In the genomic region with DNA sequence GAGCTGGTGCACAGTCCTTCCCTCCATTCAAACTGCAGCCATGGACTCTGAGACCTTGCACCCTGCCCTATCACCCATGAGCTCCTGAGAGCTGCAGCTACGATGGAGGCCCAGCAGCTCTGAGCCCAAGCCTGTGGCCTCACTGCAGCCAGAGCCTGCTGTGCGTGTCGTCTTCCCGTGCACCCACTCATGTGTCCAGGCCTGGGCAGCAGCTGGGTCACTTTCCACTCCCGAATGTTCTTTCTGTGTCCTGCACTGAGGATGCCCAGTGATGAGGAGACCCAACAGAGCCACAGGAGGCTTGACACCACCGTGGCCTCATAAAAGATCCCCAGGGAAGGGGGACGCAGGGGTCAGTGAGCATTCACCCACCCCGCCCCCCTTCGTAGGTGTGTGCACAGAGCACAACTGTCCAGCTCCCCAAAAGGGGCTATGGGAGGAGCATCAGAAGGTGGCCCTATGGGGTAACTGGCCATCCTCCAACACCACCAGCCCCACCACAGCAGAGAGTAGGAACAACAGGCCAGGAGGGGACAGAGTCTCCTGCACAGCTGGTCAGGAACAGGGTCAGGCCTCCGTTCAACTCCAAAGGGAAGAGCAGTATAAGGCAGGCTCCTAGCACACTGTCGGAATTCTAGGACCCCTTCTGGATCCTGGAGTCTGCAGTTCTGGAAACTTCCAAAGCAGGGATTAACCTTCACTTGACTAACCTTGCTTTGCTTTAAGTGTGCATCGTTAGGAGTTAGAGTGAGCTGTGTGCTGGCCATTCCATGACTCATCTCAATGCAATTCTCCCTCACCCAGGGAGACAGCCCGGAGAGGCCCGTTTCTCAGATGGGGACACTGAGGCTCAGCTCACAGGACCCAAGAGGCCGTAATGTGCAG, we compare ENCODE assay signal across 1 cellular context.
TF ChIP-seq lines count a peak whose summit lies in the region.

No MANE protein-coding gene starts in this region.

TF ChIP-seq in HepG2, 621 proteins besides CTCF, POLR2A, EP300 and RAD21 (continued from another document):
- no peak for TF ChIP-seq AKNA (CRISPR knock-in tag; IDR thresholded peaks at IDR 0.05; ENCODE audit: borderline replicate concordance)
- TF ChIP-seq ZNF629 (CRISPR knock-in tag; conservative IDR thresholded peaks at IDR 0.05), result peak; percentile 80
- TF ChIP-seq PHB2 (IDR thresholded peaks at IDR 0.05; ENCODE audit: partially characterized antibody), result no peak
- peak; percentile 22; the same call in 1 of the 2 replicates for TF ChIP-seq HNF4A (CRISPR knock-in tag; IDR thresholded peaks at IDR 0.05)
- TF ChIP-seq, protein P1, sequence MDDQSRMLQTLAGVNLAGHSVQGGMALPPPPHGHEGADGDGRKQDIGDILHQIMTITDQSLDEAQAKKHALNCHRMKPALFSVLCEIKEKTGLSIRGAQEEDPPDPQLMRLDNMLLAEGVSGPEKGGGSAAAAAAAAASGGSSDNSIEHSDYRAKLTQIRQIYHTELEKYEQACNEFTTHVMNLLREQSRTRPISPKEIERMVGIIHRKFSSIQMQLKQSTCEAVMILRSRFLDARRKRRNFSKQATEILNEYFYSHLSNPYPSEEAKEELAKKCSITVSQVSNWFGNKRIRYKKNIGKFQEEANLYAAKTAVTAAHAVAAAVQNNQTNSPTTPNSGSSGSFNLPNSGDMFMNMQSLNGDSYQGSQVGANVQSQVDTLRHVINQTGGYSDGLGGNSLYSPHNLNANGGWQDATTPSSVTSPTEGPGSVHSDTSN (CRISPR knock-in tag; IDR thresholded peaks at IDR 0.05; ENCODE audit: borderline replicate concordance), result no peak
- TF ChIP-seq, protein P2, sequence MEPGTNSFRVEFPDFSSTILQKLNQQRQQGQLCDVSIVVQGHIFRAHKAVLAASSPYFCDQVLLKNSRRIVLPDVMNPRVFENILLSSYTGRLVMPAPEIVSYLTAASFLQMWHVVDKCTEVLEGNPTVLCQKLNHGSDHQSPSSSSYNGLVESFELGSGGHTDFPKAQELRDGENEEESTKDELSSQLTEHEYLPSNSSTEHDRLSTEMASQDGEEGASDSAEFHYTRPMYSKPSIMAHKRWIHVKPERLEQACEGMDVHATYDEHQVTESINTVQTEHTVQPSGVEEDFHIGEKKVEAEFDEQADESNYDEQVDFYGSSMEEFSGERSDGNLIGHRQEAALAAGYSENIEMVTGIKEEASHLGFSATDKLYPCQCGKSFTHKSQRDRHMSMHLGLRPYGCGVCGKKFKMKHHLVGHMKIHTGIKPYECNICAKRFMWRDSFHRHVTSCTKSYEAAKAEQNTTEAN (CRISPR knock-in tag; conservative IDR thresholded peaks at IDR 0.05), result no peak
- no peak for TF ChIP-seq HOXA9 (CRISPR knock-in tag; IDR thresholded peaks at IDR 0.05; ENCODE audit: borderline replicate concordance)
TF ChIP-seq in HepG2: peak in this region for 3.
